1 cellular context compared by ENCODE assay signal in the genomic region with DNA sequence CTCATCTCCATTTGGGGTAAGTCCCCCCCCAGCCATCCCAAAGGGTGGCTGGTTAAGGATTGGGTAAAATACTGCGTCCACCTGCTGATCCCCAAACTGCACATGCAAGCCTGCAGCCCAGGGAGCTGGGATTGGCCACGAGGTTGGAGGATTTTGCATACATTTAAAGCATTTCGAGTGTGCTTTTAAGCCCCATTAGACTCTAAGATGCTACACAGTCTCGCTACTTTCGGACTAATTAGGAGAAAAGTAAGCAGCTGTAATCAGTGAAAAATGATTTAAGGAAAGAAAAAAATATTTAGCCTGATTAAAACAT.
A peak's percentile ranks its signal among the peaks of the same experiment; 100 is the strongest.
TF ChIP-seq lines count a peak whose summit lies in the region.

No MANE protein-coding gene starts in this region.

TF ChIP-seq in GM12878, 131 proteins besides CTCF, POLR2A, EP300 and RAD21:
- peak; percentile 0; the same call in 1 of the 2 replicates for TF ChIP-seq EED (IDR thresholded peaks at IDR 0.05; ENCODE audit: low read depth)
- 0 out of 2 replicates have a peak, but pooled peaks have one; percentile 9 for TF ChIP-seq CBFB (IDR thresholded peaks at IDR 0.05; ENCODE audit: low read depth)
- TF ChIP-seq, protein P1, sequence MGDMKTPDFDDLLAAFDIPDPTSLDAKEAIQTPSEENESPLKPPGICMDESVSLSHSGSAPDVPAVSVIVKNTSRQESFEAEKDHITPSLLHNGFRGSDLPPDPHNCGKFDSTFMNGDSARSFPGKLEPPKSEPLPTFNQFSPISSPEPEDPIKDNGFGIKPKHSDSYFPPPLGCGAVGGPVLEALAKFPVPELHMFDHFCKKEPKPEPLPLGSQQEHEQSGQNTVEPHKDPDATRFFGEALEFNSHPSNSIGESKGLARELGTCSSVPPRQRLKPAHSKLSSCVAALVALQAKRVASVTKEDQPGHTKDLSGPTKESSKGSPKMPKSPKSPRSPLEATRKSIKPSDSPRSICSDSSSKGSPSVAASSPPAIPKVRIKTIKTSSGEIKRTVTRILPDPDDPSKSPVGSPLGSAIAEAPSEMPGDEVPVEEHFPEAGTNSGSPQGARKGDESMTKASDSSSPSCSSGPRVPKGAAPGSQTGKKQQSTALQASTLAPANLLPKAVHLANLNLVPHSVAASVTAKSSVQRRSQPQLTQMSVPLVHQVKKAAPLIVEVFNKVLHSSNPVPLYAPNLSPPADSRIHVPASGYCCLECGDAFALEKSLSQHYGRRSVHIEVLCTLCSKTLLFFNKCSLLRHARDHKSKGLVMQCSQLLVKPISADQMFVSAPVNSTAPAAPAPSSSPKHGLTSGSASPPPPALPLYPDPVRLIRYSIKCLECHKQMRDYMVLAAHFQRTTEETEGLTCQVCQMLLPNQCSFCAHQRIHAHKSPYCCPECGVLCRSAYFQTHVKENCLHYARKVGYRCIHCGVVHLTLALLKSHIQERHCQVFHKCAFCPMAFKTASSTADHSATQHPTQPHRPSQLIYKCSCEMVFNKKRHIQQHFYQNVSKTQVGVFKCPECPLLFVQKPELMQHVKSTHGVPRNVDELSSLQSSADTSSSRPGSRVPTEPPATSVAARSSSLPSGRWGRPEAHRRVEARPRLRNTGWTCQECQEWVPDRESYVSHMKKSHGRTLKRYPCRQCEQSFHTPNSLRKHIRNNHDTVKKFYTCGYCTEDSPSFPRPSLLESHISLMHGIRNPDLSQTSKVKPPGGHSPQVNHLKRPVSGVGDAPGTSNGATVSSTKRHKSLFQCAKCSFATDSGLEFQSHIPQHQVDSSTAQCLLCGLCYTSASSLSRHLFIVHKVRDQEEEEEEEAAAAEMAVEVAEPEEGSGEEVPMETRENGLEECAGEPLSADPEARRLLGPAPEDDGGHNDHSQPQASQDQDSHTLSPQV (IDR thresholded peaks at IDR 0.05): no peak
- 0 out of 2 replicates have a peak, but pooled peaks have one; percentile 10 for TF ChIP-seq IKZF1 (conservative IDR thresholded peaks at IDR 0.05)
- TF ChIP-seq ZNF622 (IDR thresholded peaks at IDR 0.05): no peak
- TF ChIP-seq, protein P2, sequence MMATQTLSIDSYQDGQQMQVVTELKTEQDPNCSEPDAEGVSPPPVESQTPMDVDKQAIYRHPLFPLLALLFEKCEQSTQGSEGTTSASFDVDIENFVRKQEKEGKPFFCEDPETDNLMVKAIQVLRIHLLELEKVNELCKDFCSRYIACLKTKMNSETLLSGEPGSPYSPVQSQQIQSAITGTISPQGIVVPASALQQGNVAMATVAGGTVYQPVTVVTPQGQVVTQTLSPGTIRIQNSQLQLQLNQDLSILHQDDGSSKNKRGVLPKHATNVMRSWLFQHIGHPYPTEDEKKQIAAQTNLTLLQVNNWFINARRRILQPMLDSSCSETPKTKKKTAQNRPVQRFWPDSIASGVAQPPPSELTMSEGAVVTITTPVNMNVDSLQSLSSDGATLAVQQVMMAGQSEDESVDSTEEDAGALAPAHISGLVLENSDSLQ (IDR thresholded peaks at IDR 0.05): no peak
- TF ChIP-seq CHD1 (IDR thresholded peaks at IDR 0.05; ENCODE audit: low read depth, low read length): no peak
- no peak for TF ChIP-seq CHD2 (IDR thresholded peaks at IDR 0.05; ENCODE audit: borderline replicate concordance, low read depth, low read length)
- no peak for TF ChIP-seq MTA3 (IDR thresholded peaks at IDR 0.05; ENCODE audit: borderline replicate concordance, low read length)
- no peak for TF ChIP-seq TCF7 (IDR thresholded peaks at IDR 0.05; ENCODE audit: borderline replicate concordance)
- TF ChIP-seq ZBED1 (IDR thresholded peaks at IDR 0.05; ENCODE audit: borderline replicate concordance): 0 out of 2 replicates have a peak, but pooled peaks have one; percentile 32
- no peak for TF ChIP-seq TARDBP (IDR thresholded peaks at IDR 0.05; ENCODE audit: borderline replicate concordance)
- TF ChIP-seq SIX5 (IDR thresholded peaks at IDR 0.05; ENCODE audit: low read depth, low read length, severe bottlenecking): no peak
- TF ChIP-seq ZNF24 (IDR thresholded peaks at IDR 0.05): no peak
